Comparison of ENCODE assay signal across 1 cellular context in the genomic region with DNA sequence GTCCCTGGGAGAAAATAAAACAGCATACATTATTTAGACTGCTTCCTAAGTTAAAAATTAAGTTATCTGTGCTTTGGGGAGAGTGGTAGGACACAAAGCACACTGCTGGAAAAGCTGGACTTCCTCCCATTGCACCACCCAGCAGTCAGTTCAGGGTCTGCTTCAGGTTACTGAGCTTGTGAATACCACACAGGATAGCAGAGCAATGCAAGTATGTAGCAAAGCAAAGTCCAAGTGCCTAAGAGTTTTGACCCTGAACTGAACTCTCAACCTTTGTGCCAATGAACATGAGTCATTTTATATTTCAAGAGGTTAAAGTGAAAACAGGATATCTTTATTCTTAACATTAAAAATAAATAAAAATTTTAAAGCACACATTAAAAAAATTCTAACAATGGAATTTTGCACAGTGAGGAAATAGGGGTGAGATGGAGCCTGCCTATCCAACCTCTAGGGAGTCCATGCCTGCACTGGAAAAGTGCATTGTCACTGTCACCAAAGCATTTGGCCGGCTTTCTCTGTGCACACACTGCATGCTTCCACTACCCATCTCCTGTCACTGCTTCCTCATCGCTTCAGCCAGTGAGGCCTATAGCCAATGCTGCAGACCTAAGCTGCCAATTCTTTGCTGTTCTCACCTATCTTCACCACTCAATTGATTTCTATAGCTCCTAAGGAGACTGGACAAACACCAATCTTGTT.
TF ChIP-seq lines count a peak whose summit lies in the region.

No MANE protein-coding gene starts in this region.

TF ChIP-seq in HepG2, 621 proteins besides CTCF, POLR2A, EP300 and RAD21 (continued from another document and continues in another):
- TF ChIP-seq, protein P1, sequence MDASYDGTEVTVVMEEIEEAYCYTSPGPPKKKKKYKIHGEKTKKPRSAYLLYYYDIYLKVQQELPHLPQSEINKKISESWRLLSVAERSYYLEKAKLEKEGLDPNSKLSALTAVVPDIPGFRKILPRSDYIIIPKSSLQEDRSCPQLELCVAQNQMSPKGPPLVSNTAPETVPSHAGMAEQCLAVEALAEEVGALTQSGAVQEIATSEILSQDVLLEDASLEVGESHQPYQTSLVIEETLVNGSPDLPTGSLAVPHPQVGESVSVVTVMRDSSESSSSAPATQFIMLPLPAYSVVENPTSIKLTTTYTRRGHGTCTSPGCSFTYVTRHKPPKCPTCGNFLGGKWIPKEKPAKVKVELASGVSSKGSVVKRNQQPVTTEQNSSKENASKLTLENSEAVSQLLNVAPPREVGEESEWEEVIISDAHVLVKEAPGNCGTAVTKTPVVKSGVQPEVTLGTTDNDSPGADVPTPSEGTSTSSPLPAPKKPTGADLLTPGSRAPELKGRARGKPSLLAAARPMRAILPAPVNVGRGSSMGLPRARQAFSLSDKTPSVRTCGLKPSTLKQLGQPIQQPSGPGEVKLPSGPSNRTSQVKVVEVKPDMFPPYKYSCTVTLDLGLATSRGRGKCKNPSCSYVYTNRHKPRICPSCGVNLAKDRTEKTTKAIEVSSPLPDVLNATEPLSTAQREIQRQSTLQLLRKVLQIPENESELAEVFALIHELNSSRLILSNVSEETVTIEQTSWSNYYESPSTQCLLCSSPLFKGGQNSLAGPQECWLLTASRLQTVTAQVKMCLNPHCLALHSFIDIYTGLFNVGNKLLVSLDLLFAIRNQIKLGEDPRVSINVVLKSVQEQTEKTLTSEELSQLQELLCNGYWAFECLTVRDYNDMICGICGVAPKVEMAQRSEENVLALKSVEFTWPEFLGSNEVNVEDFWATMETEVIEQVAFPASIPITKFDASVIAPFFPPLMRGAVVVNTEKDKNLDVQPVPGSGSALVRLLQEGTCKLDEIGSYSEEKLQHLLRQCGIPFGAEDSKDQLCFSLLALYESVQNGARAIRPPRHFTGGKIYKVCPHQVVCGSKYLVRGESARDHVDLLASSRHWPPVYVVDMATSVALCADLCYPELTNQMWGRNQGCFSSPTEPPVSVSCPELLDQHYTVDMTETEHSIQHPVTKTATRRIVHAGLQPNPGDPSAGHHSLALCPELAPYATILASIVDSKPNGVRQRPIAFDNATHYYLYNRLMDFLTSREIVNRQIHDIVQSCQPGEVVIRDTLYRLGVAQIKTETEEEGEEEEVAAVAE (CRISPR knock-in tag; IDR thresholded peaks at IDR 0.05; ENCODE audit: borderline replicate concordance): peak; percentile 14; the same call in 1 of the 2 replicates
- TF ChIP-seq ZNF674 (CRISPR knock-in tag; IDR thresholded peaks at IDR 0.05; ENCODE audit: low read depth) (no peak), ZNF234 (CRISPR knock-in tag; conservative IDR thresholded peaks at IDR 0.05) (no peak), GABPB1 (CRISPR knock-in tag; IDR thresholded peaks at IDR 0.05) (peak; percentile 49; the same call in 1 of the 2 replicates), ZNF605 (CRISPR knock-in tag; IDR thresholded peaks at IDR 0.05) (no peak), NR2F2 (IDR thresholded peaks at IDR 0.05; ENCODE audit: borderline replicate concordance, low read depth) (peak; percentile 91), ZBTB8A (CRISPR knock-in tag; IDR thresholded peaks at IDR 0.05; ENCODE audit: borderline replicate concordance, low read depth) (no peak), JUND (CRISPR knock-in tag; IDR thresholded peaks at IDR 0.05) (peak; percentile 85), ZNF563 (CRISPR knock-in tag; IDR thresholded peaks at IDR 0.05) (no peak), HIVEP1 (CRISPR knock-in tag; IDR thresholded peaks at IDR 0.05) (no peak), IRX3 (CRISPR knock-in tag; IDR thresholded peaks at IDR 0.05; ENCODE audit: borderline replicate concordance, low read depth) (no peak), ZNF782 (CRISPR knock-in tag; IDR thresholded peaks at IDR 0.05; ENCODE audit: borderline replicate concordance) (no peak), SNAPC2 (CRISPR knock-in tag; IDR thresholded peaks at IDR 0.05) (no peak), SIN3B (IDR thresholded peaks at IDR 0.05; ENCODE audit: low read length) (no peak), ELF3 (CRISPR knock-in tag; IDR thresholded peaks at IDR 0.05) (peak; percentile 71), PLRG1 (conservative IDR thresholded peaks at IDR 0.05) (no peak), ZFP36L1 (CRISPR knock-in tag; IDR thresholded peaks at IDR 0.05) (no peak), NAIF1 (CRISPR knock-in tag; IDR thresholded peaks at IDR 0.05; ENCODE audit: borderline replicate concordance) (no peak), ZNF775 (CRISPR knock-in tag; IDR thresholded peaks at IDR 0.05; ENCODE audit: borderline replicate concordance) (no peak), KDM6A (CRISPR knock-in tag; IDR thresholded peaks at IDR 0.05; ENCODE audit: low read depth) (peak; percentile 95), ADNP (CRISPR knock-in tag; IDR thresholded peaks at IDR 0.05) (no peak), ZNF441 (CRISPR knock-in tag; IDR thresholded peaks at IDR 0.05; ENCODE audit: borderline replicate concordance) (no peak; the same call in 1 of the 2 replicates), ZNF589 (CRISPR knock-in tag; conservative IDR thresholded peaks at IDR 0.05) (no peak), SIN3A (IDR thresholded peaks at IDR 0.05; ENCODE audit: borderline replicate concordance, low read depth, low read length) (no peak), SRSF1 (optimal IDR thresholded peaks at IDR 0.05; ENCODE audit: low read depth, low read length) (no peak), FOXK1 (CRISPR knock-in tag; IDR thresholded peaks at IDR 0.05; ENCODE audit: borderline replicate concordance, low read depth) (peak; percentile 57; the same call in 1 of the 2 replicates), POLR2G (IDR thresholded peaks at IDR 0.05; ENCODE audit: low read depth, low read length) (no peak), YY1 (IDR thresholded peaks at IDR 0.05; ENCODE audit: insufficient read depth, insufficient replicate concordance, low read depth, low read length) (no peak), ZNF3 (CRISPR knock-in tag; IDR thresholded peaks at IDR 0.05) (no peak), ZNF549 (CRISPR knock-in tag; IDR thresholded peaks at IDR 0.05) (no peak), HNRNPK (IDR thresholded peaks at IDR 0.05; ENCODE audit: low read depth, low read length, poor library complexity, severe bottlenecking) (no peak), NFYC (CRISPR knock-in tag; IDR thresholded peaks at IDR 0.05) (no peak), ZNF792 (CRISPR knock-in tag; IDR thresholded peaks at IDR 0.05) (peak; percentile 1; the same call in 1 of the 2 replicates)
- TF ChIP-seq, protein P2, sequence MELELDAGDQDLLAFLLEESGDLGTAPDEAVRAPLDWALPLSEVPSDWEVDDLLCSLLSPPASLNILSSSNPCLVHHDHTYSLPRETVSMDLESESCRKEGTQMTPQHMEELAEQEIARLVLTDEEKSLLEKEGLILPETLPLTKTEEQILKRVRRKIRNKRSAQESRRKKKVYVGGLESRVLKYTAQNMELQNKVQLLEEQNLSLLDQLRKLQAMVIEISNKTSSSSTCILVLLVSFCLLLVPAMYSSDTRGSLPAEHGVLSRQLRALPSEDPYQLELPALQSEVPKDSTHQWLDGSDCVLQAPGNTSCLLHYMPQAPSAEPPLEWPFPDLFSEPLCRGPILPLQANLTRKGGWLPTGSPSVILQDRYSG (CRISPR knock-in tag; IDR thresholded peaks at IDR 0.05): no peak
- TF ChIP-seq, protein P3, sequence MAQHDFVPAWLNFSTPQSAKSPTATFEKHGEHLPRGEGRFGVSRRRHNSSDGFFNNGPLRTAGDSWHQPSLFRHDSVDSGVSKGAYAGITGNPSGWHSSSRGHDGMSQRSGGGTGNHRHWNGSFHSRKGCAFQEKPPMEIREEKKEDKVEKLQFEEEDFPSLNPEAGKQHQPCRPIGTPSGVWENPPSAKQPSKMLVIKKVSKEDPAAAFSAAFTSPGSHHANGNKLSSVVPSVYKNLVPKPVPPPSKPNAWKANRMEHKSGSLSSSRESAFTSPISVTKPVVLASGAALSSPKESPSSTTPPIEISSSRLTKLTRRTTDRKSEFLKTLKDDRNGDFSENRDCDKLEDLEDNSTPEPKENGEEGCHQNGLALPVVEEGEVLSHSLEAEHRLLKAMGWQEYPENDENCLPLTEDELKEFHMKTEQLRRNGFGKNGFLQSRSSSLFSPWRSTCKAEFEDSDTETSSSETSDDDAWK (CRISPR knock-in tag; IDR thresholded peaks at IDR 0.05): no peak
- TF ChIP-seq, protein P4, sequence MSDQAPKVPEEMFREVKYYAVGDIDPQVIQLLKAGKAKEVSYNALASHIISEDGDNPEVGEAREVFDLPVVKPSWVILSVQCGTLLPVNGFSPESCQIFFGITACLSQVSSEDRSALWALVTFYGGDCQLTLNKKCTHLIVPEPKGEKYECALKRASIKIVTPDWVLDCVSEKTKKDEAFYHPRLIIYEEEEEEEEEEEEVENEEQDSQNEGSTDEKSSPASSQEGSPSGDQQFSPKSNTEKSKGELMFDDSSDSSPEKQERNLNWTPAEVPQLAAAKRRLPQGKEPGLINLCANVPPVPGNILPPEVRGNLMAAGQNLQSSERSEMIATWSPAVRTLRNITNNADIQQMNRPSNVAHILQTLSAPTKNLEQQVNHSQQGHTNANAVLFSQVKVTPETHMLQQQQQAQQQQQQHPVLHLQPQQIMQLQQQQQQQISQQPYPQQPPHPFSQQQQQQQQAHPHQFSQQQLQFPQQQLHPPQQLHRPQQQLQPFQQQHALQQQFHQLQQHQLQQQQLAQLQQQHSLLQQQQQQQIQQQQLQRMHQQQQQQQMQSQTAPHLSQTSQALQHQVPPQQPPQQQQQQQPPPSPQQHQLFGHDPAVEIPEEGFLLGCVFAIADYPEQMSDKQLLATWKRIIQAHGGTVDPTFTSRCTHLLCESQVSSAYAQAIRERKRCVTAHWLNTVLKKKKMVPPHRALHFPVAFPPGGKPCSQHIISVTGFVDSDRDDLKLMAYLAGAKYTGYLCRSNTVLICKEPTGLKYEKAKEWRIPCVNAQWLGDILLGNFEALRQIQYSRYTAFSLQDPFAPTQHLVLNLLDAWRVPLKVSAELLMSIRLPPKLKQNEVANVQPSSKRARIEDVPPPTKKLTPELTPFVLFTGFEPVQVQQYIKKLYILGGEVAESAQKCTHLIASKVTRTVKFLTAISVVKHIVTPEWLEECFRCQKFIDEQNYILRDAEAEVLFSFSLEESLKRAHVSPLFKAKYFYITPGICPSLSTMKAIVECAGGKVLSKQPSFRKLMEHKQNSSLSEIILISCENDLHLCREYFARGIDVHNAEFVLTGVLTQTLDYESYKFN (CRISPR knock-in tag; conservative IDR thresholded peaks at IDR 0.05): peak; percentile 97
- TF ChIP-seq, protein P5, sequence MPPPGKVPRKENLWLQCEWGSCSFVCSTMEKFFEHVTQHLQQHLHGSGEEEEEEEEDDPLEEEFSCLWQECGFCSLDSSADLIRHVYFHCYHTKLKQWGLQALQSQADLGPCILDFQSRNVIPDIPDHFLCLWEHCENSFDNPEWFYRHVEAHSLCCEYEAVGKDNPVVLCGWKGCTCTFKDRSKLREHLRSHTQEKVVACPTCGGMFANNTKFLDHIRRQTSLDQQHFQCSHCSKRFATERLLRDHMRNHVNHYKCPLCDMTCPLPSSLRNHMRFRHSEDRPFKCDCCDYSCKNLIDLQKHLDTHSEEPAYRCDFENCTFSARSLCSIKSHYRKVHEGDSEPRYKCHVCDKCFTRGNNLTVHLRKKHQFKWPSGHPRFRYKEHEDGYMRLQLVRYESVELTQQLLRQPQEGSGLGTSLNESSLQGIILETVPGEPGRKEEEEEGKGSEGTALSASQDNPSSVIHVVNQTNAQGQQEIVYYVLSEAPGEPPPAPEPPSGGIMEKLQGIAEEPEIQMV (CRISPR knock-in tag; IDR thresholded peaks at IDR 0.05; ENCODE audit: low read depth): no peak
- TF ChIP-seq, protein P6, sequence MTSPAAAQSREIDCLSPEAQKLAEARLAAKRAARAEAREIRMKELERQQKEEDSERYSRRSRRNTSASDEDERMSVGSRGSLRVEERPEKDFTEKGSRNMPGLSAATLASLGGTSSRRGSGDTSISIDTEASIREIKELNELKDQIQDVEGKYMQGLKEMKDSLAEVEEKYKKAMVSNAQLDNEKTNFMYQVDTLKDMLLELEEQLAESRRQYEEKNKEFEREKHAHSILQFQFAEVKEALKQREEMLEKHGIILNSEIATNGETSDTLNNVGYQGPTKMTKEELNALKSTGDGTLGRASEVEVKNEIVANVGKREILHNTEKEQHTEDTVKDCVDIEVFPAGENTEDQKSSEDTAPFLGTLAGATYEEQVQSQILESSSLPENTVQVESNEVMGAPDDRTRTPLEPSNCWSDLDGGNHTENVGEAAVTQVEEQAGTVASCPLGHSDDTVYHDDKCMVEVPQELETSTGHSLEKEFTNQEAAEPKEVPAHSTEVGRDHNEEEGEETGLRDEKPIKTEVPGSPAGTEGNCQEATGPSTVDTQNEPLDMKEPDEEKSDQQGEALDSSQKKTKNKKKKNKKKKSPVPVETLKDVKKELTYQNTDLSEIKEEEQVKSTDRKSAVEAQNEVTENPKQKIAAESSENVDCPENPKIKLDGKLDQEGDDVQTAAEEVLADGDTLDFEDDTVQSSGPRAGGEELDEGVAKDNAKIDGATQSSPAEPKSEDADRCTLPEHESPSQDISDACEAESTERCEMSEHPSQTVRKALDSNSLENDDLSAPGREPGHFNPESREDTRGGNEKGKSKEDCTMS (CRISPR knock-in tag; conservative IDR thresholded peaks at IDR 0.05): no peak
- TF ChIP-seq, protein P7, sequence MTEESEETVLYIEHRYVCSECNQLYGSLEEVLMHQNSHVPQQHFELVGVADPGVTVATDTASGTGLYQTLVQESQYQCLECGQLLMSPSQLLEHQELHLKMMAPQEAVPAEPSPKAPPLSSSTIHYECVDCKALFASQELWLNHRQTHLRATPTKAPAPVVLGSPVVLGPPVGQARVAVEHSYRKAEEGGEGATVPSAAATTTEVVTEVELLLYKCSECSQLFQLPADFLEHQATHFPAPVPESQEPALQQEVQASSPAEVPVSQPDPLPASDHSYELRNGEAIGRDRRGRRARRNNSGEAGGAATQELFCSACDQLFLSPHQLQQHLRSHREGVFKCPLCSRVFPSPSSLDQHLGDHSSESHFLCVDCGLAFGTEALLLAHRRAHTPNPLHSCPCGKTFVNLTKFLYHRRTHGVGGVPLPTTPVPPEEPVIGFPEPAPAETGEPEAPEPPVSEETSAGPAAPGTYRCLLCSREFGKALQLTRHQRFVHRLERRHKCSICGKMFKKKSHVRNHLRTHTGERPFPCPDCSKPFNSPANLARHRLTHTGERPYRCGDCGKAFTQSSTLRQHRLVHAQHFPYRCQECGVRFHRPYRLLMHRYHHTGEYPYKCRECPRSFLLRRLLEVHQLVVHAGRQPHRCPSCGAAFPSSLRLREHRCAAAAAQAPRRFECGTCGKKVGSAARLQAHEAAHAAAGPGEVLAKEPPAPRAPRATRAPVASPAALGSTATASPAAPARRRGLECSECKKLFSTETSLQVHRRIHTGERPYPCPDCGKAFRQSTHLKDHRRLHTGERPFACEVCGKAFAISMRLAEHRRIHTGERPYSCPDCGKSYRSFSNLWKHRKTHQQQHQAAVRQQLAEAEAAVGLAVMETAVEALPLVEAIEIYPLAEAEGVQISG (CRISPR knock-in tag; IDR thresholded peaks at IDR 0.05): peak; percentile 64
- TF ChIP-seq, protein P8, sequence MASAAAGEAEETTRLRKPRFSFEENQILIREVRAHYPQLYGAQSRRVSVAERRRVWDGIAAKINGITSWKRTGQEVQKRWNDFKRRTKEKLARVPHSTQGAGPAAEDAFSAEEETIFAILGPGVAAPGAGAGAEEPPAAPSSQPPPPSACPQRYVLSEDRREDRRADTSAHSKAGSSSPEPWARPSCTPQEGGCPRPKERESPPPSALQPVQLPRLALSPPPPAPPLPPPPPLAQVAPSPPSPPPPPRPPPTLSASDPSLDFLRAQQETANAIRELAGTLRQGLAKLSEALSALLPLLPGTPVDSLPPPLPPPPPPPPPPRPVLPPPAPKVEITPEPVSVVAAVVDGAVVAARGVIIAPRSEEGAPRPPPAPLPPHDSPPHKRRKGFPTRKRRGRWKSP (CRISPR knock-in tag; IDR thresholded peaks at IDR 0.05): no peak
- TF ChIP-seq, protein P9, sequence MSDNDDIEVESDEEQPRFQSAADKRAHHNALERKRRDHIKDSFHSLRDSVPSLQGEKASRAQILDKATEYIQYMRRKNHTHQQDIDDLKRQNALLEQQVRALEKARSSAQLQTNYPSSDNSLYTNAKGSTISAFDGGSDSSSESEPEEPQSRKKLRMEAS (IDR thresholded peaks at IDR 0.05): peak; percentile 80
